Comparison of ENCODE assay signal across 21 cellular contexts in the genomic region with DNA sequence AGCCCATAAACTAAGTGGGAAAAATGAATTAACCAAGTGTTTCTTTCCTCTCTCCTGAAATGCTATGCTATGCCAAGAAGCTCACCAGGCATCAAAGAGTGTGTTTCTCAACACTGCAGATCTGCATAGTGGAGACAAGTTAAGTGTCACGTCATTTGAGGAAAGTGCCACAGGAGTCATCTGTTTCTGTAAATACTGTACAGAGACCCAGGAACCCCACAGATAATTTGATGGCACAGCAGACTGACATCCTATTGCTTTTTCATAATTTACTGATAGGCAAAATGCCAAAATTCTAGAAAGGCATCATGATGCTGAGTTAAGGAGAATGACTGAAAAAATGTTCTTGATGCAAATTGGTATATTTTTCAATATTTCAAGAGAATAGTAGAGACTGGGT.
"Had no signal": no experiment of that assay in that cellular context is flagged by ENCODE, and none has a peak within 500 bp of the region (broad histone marks: within the 10 kb centered on the region; RNA-seq: fewer than 3 reads in every experiment).

No MANE protein-coding gene starts in this region.

- H3K36me3 ChIP-seq: ascending aorta, WERI-Rb-1 had no signal

- ATAC-seq: activated CD4-positive, alpha-beta T cell treated with anti-CD3 and anti-CD28 coated beads for 36 hours; activated naive CD8-positive, alpha-beta T cell treated with anti-CD3 and anti-CD28 coated beads, Interleukin-2, amount 50 U/mL, for 24 hours; body of pancreas; PC-3 had no signal

- H3K27me3 ChIP-seq: ascending aorta, body of pancreas had no signal

- H3K4me3 ChIP-seq: ascending aorta, body of pancreas, coronary artery had no signal

- H3K4me1 ChIP-seq: ascending aorta had no signal

- DNase-seq: activated CD4-positive, alpha-beta memory T cell treated with anti-CD3 and anti-CD28 coated beads, Interleukin-2, amount 10 ng/mL, durations not matched to agents 7 days and 5 days; activated CD4-positive, alpha-beta T cell treated with anti-CD3 and anti-CD28 coated beads for 36 hours; activated CD4-positive, alpha-beta T cell treated with anti-CD3 and anti-CD28 coated beads, Interleukin-2, amount 50 U/mL, for 1 hour; activated naive CD4-positive, alpha-beta T cell treated with anti-CD3 and anti-CD28 coated beads, Interleukin-2, amount 50 U/mL, for 16 hours; activated naive CD8-positive, alpha-beta T cell treated with anti-CD3 and anti-CD28 coated beads, Interleukin-2, amount 50 U/mL, for 24 hours; activated T-cell treated with anti-CD3 and anti-CD28 coated beads for 4 hours; activated T-cell treated with anti-CD3 and anti-CD28 coated beads, Interleukin-2, amount 50 U/mL, for 48 hours; amniotic stem cell; body of pancreas; central memory CD4-positive, alpha-beta T cell; KG1; NCI-H1092; NCI-H1417; NCI-H1694 treated with DMSO at 0.1 percent for 48 hours; NCI-H526; PC-3; SIG-M5; T-helper 1 cell; WERI-Rb-1 had no signal

- H3K9me3 ChIP-seq: ascending aorta, body of pancreas had no signal

- H3K27ac ChIP-seq: ascending aorta, body of pancreas, coronary artery, WERI-Rb-1 had no signal
